18 cellular contexts compared by ENCODE assay signal in the genomic region with DNA sequence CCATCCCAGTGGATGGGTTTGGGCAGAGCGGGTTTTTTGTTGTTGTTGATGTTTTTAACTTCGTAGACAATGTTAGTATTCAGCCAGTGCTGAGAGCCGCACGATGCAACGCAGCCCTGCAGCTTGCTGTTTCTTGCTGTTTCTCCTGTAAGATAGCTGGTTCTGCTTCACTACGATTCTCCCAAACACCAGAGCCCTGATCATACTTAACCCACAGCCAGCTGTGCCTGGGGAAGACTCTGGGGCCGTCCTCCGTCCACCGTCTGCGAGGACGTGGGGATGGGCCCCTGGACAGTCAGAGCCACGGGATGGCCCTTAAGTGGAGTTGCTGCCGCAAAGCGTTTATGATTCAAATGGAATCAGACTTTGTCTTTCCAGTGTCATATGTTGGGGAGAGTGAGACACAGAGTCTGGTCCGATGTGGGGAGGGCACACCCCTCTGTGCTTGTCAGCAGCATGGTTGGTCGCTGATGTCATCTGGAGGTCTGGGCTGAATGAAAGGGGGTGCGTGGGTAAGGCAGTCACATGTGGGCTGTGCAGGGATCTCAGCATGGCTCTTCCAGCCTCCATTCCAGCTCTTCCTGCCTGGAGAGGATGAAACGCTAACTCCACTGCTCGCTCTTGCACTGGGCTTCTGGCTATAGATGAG. TPM values are rescaled to one million over a fixed set of nuclear protein-coding genes. Genes with fewer than 3 reads are reported as not detected.
DNase-seq lines count a peak whose midpoint lies in the region; ATAC-seq, FAIRE-seq and TF ChIP-seq lines count a peak whose summit lies in the region.
"Had no signal": no experiment of that assay in that cellular context is flagged by ENCODE, and none has a peak within 500 bp of the region (broad histone marks: within the 10 kb centered on the region; RNA-seq: fewer than 3 reads in every experiment).

No MANE protein-coding gene starts in this region.

- ATAC-seq in left ventricle myocardium superior (no peak), GM19463 (IDR thresholded peaks at IDR 0.05; ENCODE audit: unreplicated experiment) (no peak)
- ATAC-seq: HCT116 had no signal

- intact Hi-C loops in left ventricle myocardium inferior (cut with micrococcal nuclease): no loop called here
- intact Hi-C loops in left ventricle myocardium superior (cut with micrococcal nuclease): no loop called here

- TF ChIP-seq CTCF in left ventricle myocardium inferior (IDR thresholded peaks at IDR 0.05; ENCODE audit: borderline replicate concordance) (no peak), fibroblast of mammary gland (conservative IDR thresholded peaks at IDR 0.05; ENCODE audit: control insufficient read depth, insufficient read depth, low read depth, low read length) (no peak)

- DNase-seq in left ventricle myocardium inferior (peak; percentile 0), left ventricle myocardium superior (no peak), RPMI7951 (ENCODE audit: low read depth) (peak; percentile 24), fibroblast of mammary gland (ENCODE audit: low read depth) (peak; percentile 2), urothelium cell line (ENCODE audit: low spot score) (peak; percentile 58), hepatic stellate cell (ENCODE audit: low spot score) (no peak)
- no peak for DNase-seq in stimulated activated CD8-positive, alpha-beta memory T cell treated with anti-CD3 and anti-CD28 coated beads, Interleukin-4, amount 100 ng/mL, for 48 hours
- DNase-seq: activated CD4-positive, alpha-beta T cell treated with anti-CD3 and anti-CD28 coated beads, Interleukin-2, amount 50 U/mL, for 4 hours; activated CD8-positive, alpha-beta memory T cell treated with anti-CD3 and anti-CD28 coated beads, Interleukin-2, amount 50 U/mL, for 48 hours; activated gamma-delta T cell; CD4-positive, alpha-beta T cell; NCI-H1436 treated with DMSO at 0.1 percent for 48 hours; NCI-H748 treated with DMSO at 0.1 percent for 48 hours; small intestine; stimulated activated naive CD4-positive, alpha-beta T cell treated with Interleukin-2 at 50 U/mL for 16 hours had no signal

- H3K27ac ChIP-seq in left ventricle myocardium inferior (replicated peaks): no peak overlapping the region
- H3K27ac ChIP-seq: prostate gland had no signal

- H3K9me3 ChIP-seq in left ventricle myocardium inferior (replicated peaks): no peaks in the 10 kb centered on the region
- H3K9me3 ChIP-seq: prostate gland had no signal

- H3K27me3 ChIP-seq in left ventricle myocardium inferior (ENCODE audit: low read depth): peaks cover 81% of the 10 kb centered on the region

- peak; percentile 9 for FAIRE-seq in urothelium cell line (lab: Jason Lieb, UNC)
- FAIRE-seq: small intestine had no signal

- H3K36me3 ChIP-seq in left ventricle myocardium inferior: no peaks in the 10 kb centered on the region
- H3K36me3 ChIP-seq: prostate gland had no signal

- no peaks in the 10 kb centered on the region for H3K4me1 ChIP-seq in left ventricle myocardium inferior
- H3K4me1 ChIP-seq: prostate gland had no signal

- H3K4me3 ChIP-seq in left ventricle myocardium inferior (no peak overlapping the region), fibroblast of mammary gland (ENCODE audit: control insufficient read depth, low read depth, low read length) (no peak overlapping the region)
- H3K4me3 ChIP-seq: prostate gland had no signal

RNA-seq across cellular contexts. Expression of a gene that starts 41.1 kb away (rescaled TPM):
- total RNA-seq in left ventricle myocardium inferior (8.6 TPM), left ventricle myocardium superior (11.5 TPM)
- not detected in 2 replicates for total RNA-seq in RPMI7951 (2014; rRNA removed; shearing (Covaris generic))

Comparison
In these comparisons a context has a peak if more than half of its experiments do, and no peak if none do; other contexts are left out.
1. DNase-seq: peak in left ventricle myocardium inferior (single experiment), RPMI7951 (single experiment), fibroblast of mammary gland (single experiment) and urothelium cell line (single experiment); none in left ventricle myocardium superior (single experiment), stimulated activated CD8-positive, alpha-beta memory T cell treated with anti-CD3 and anti-CD28 coated beads, Interleukin-4, amount 100 ng/mL, for 48 hours (single experiment) and hepatic stellate cell (single experiment).